24 cellular contexts compared by ENCODE assay signal in genomic region chr22:37594237-37594636, GRCh38. TPM values are rescaled to one million over a fixed set of nuclear protein-coding genes. Genes with fewer than 3 reads are reported as not detected.
DNase-seq lines count a peak whose midpoint lies in the region; TF ChIP-seq lines count a peak whose summit lies in the region.
"Had no signal": no experiment of that assay in that cellular context is flagged by ENCODE, and none has a peak within 500 bp of the region (broad histone marks: within the 10 kb centered on the region; RNA-seq: fewer than 3 reads in every experiment).

No MANE protein-coding gene starts in this region.

- no peak overlapping the region for H2BK120ac ChIP-seq in trophoblast cell (ENCODE audit: insufficient read depth, low read length, poor library complexity)

- no peaks in the 10 kb centered on the region for H4K20me1 ChIP-seq in MM.1S (ENCODE audit: insufficient read depth, low read length)

- no peak overlapping the region for H3K4me3 Mint-ChIP-seq in MCF 10A (ENCODE audit: unreplicated experiment)

- H3K79me1 ChIP-seq in trophoblast cell (ENCODE audit: low read length) = no peaks in the 10 kb centered on the region

- H3K14ac ChIP-seq in trophoblast cell (ENCODE audit: low read length) = no peak overlapping the region

- H3K27ac Mint-ChIP-seq in MCF 10A (ENCODE audit: low read depth, unreplicated experiment) = no peak overlapping the region

- no peak overlapping the region for H4K12ac ChIP-seq in trophoblast cell (ENCODE audit: low read depth, low read length)

- no peaks in the 10 kb centered on the region for H3K9me3 ChIP-seq in MM.1S (replicated peaks; ENCODE audit: insufficient read depth, low read length)
- H3K9me3 ChIP-seq in trophoblast cell (ENCODE audit: insufficient read depth, low read depth, low read length) = no peaks in the 10 kb centered on the region
- H3K9me3 ChIP-seq: BE2C had no signal

- no peak overlapping the region for H3K27ac ChIP-seq in MM.1S (ENCODE audit: low read length)
- H3K27ac ChIP-seq in trophoblast cell (ENCODE audit: low read depth, low read length) = no peak overlapping the region
- H3K27ac ChIP-seq: HL-60, SK-N-MC had no signal

- H3K79me2 ChIP-seq in MM.1S (ENCODE audit: low read length) (no peaks in the 10 kb centered on the region), trophoblast cell (ENCODE audit: control insufficient read depth, insufficient read depth, low read length, poor library complexity) (no peaks in the 10 kb centered on the region)

- H2BK12ac ChIP-seq in trophoblast cell (ENCODE audit: low read length) = peak overlapping the region; percentile 17

- BruUV-seq in MCF 10A (replicated peaks; lab: Mats Ljungman, UMichigan) = no TSS peak

- no peaks in the 10 kb centered on the region for H3K9me3 Mint-ChIP-seq in MCF 10A (ENCODE audit: unreplicated experiment)

- CTCF ChIA-PET in MCF 10A (lab: Yijun Ruan, JAX) = interaction anchor here (1.0 to 1.4 kb wide), 2 partner anchors 26 to 56 kb away, joined by 5 read pairs; no protein-coding TSS in a partner anchor

- no peaks in the 10 kb centered on the region for H3F3A ChIP-seq in MM.1S (ENCODE audit: insufficient read depth, low read length)

- no peak overlapping the region for H4K8ac ChIP-seq in trophoblast cell (ENCODE audit: low read depth, low read length)

- no peaks in the 10 kb centered on the region for H3K36me3 Mint-ChIP-seq in MCF 10A (ENCODE audit: insufficient read depth, unreplicated experiment)

- DNase-seq in MM.1S (no peak), RPMI8226 (peak; percentile 52), trophoblast cell (no peak), MCF 10A (ENCODE audit: unreplicated experiment) (no peak), NCI-H1417 (lab: John Stamatoyannopoulos, UW) (no peak)
- DNase-seq in stimulated activated CD4-positive, alpha-beta T cell treated with anti-CD3 and anti-CD28 coated beads, Interleukin-4, amount 100 ng/mL, for 24 hours = no peak
- DNase-seq: BE2C; DMS79; GOT3; KG1; NCI-H1105; NCI-H2029 treated with DMSO at 0.1 percent for 48 hours; NCI-H226; NCI-H510A treated with DMSO at 0.1 percent for 48 hours; NCI-H748 treated with DMSO at 0.1 percent for 48 hours; NK-92 treated with Interleukin-12 subunit alpha and Interleukin-12 subunit beta, amount 100 ng/mL, for 24 hours; OCI-M1; SHP77 had no signal

- H3K4me3 ChIP-seq in GM12875 (ENCODE audit: low read depth, low read length) (no peak overlapping the region), MM.1S (ENCODE audit: low read length) (no peak overlapping the region), trophoblast cell (ENCODE audit: low read depth, low read length) (no peak overlapping the region)
- H3K4me3 ChIP-seq: SK-N-MC had no signal

- intact Hi-C loops in MCF 10A (cut with micrococcal nuclease) = loop anchor here (10.0 kb wide), 1 partner anchor 279 kb away; no protein-coding TSS in a partner anchor

- no peaks in the 10 kb centered on the region for H3K9me2 ChIP-seq in MM.1S (replicated peaks; ENCODE audit: insufficient read depth, low read length)

- POLR2A ChIA-PET in MCF 10A (lab: Yijun Ruan, JAX) = interaction anchor here (0.5 to 0.6 kb wide), 2 partner anchors 24 to 89 kb away, joined by 3 to 6 read pairs; no protein-coding TSS in a partner anchor

- no CpG with 5 or more reads among the region's 5 CpGs for WGBS in trophoblast cell (ENCODE audit: extremely low coverage, insufficient coverage, insufficient read length)

- no peak overlapping the region for H4K91ac ChIP-seq in trophoblast cell (ENCODE audit: low read depth, low read length)

- TF ChIP-seq CTCF in GM12875 (IDR thresholded peaks at IDR 0.05; ENCODE audit: borderline replicate concordance, insufficient read depth, low read depth, low read length) (peak; percentile 11; the same call in 1 of the 2 replicates), MM.1S (IDR thresholded peaks at IDR 0.05; ENCODE audit: low read length) (peak; percentile 34), MCF 10A (IDR thresholded peaks at IDR 0.05; ENCODE audit: unreplicated experiment) (no peak)

- H2BK5ac ChIP-seq in trophoblast cell (ENCODE audit: low read depth, low read length, poor library complexity) = no peak overlapping the region

- H3K27me3 Mint-ChIP-seq in MCF 10A (ENCODE audit: insufficient read depth, unreplicated experiment) = no peaks in the 10 kb centered on the region

- no peak overlapping the region for H3K4me2 ChIP-seq in MM.1S (ENCODE audit: low read depth, low read length)
- H3K4me2 ChIP-seq in trophoblast cell (ENCODE audit: low read length) = no peak overlapping the region

- H3K23ac ChIP-seq in trophoblast cell (ENCODE audit: low read length) = no peak overlapping the region

- H3K18ac ChIP-seq in trophoblast cell (ENCODE audit: low read length) = no peak overlapping the region

- H3K4me1 Mint-ChIP-seq in MCF 10A (ENCODE audit: insufficient read depth, unreplicated experiment) = peaks cover 12% of the 10 kb centered on the region

- H3K27me3 ChIP-seq in MM.1S (replicated peaks; ENCODE audit: insufficient read depth, low read length) (peaks cover 40% of the 10 kb centered on the region), trophoblast cell (ENCODE audit: insufficient read depth, low read length) (no peaks in the 10 kb centered on the region)
- H3K27me3 ChIP-seq: BE2C had no signal

- H3K36me3 ChIP-seq in MM.1S (replicated peaks; ENCODE audit: insufficient read depth, low read length) (no peaks in the 10 kb centered on the region), trophoblast cell (ENCODE audit: control insufficient read depth in 1 of 2, insufficient read depth in 2 of 2, low read length in 2 of 2) (no peaks in the 10 kb centered on the region)
- H3K36me3 ChIP-seq: BE2C had no signal

- no peak overlapping the region for H3K4ac ChIP-seq in trophoblast cell (ENCODE audit: low read depth, low read length)

- no peak overlapping the region for H2AFZ ChIP-seq in MM.1S (ENCODE audit: low read length)
- H2AFZ ChIP-seq in trophoblast cell (ENCODE audit: insufficient read depth, low read length, poor library complexity) = no peak overlapping the region

- H3K9ac ChIP-seq in MM.1S (ENCODE audit: low read length) (no peak overlapping the region), trophoblast cell (ENCODE audit: low read length) (no peak overlapping the region)

- H2AK5ac ChIP-seq in trophoblast cell (ENCODE audit: low read length) = no peak overlapping the region

- no peaks in the 10 kb centered on the region for H3K4me1 ChIP-seq in MM.1S (ENCODE audit: low read length)
- H3K4me1 ChIP-seq in trophoblast cell (ENCODE audit: control insufficient read depth in 1 of 2, insufficient read depth in 2 of 2, low read length in 2 of 2) = peaks cover 0 to 3% of the 10 kb centered on the region in 2 experiments
- H3K4me1 ChIP-seq: BE2C had no signal

RNA-seq across cellular contexts. Expression of gene LGALS2, which starts 14.3 kb away (rescaled TPM):
- not detected in 2 replicates for polyA plus RNA-seq in trophoblast cell (2013)
- not detected in 2 replicates for total RNA-seq in MCF 10A (2022)
- total RNA-seq: A673, HT1080, RPMI7951 had no signal

RNA-seq across cellular contexts. Expression of gene GGA1, which starts 14.4 kb away (rescaled TPM):
- 31.8 and 32.0 TPM in 2 replicates for polyA plus RNA-seq in trophoblast cell (2013)
- 52.7 and 59.1 TPM in 2 replicates for total RNA-seq in MCF 10A (2022)

RNA-seq across cellular contexts. Expression of gene CDC42EP1, which starts 34.0 kb away (rescaled TPM):
- 191 and 202 TPM in 2 replicates for polyA plus RNA-seq in trophoblast cell (2013)
- total RNA-seq in MCF 10A (2022) = 86.0 and 148 TPM in 2 replicates

RNA-seq across cellular contexts. Expression of gene SH3BP1, which starts 45.2 kb away (rescaled TPM):
- 34.1 and 35.7 TPM in 2 replicates for polyA plus RNA-seq in trophoblast cell (2013)
- 1.5 and 1.9 TPM in 2 replicates for total RNA-seq in MCF 10A (2022)
